8 cellular contexts compared by ENCODE assay signal in the genomic region with DNA sequence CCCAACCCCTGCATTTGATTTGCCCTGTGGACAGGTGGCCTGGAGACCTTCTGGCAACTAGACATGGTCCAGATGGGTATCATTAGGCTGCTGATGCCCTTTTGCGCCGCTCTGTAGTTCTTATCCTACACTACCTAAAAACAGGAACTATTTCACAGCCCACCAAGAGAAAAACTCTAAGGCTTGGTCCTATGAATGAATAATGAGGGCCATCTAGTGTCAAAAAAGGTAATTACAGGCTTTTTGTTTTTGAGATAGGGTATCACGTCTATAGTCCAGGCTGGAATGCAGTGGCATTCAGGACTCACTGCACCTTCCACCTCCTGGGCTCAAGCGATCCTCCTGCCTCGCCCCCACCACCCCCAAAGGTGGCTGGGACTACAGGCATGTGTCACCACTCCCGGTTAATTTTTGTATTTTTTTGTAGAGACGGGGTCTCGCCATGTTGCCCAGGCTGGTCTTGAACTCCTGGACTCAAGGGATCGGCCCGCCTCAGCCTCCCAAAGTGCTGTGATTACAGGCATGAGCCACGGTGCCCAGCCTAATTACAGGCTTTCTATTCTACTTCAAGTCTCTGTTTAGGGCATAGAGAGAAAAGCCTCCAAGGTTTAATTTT. TPM values are rescaled to one million over a fixed set of nuclear protein-coding genes. Genes with fewer than 3 reads are reported as not detected.
DNase-seq lines count a peak whose midpoint lies in the region; ATAC-seq, FAIRE-seq and TF ChIP-seq lines count a peak whose summit lies in the region.

No MANE protein-coding gene starts in this region.

- H3K36me3 ChIP-seq in NT2/D1 (ENCODE audit: insufficient read depth, insufficient read length, low read length) (peaks cover 78% of the 10 kb centered on the region), breast epithelium (no peaks in the 10 kb centered on the region), thyroid gland (peaks cover 36 to 49% of the 10 kb centered on the region in 2 donors)

- H3K27ac ChIP-seq in breast epithelium: no peak overlapping the region
- no peak overlapping the region for H3K27ac ChIP-seq in thyroid gland

- peak; percentile 23 for FAIRE-seq in HTR-8/SVneo (lab: Jason Lieb, UNC)

- WGBS in thyroid gland, 2 donors: 66 to 67% methylated on average over 11 of the region's 11 CpGs

- TF ChIP-seq POLR2A in breast epithelium (IDR thresholded peaks at IDR 0.05) (no peak), thyroid gland (IDR thresholded peaks at IDR 0.05) (no peak)

- POLR2A ChIA-PET in activated CD4-positive, alpha-beta T cell treated with anti-CD3 and anti-CD28 coated beads for 36 hours (lab: Charles Lee): interaction anchor here (0.7 kb wide), 1 partner anchor 122 kb away, joined by 3 read pairs; no protein-coding TSS in a partner anchor

- TF ChIP-seq CTCF in breast epithelium (IDR thresholded peaks at IDR 0.05) (peak; percentile 43 to 63 (median 59)), thyroid gland (IDR thresholded peaks at IDR 0.05) (peak; percentile 40 to 71 (median 56))

- no peaks in the 10 kb centered on the region for H3K27me3 ChIP-seq in NT2/D1 (ENCODE audit: insufficient read depth, insufficient read length)
- H3K27me3 ChIP-seq in breast epithelium: no peaks in the 10 kb centered on the region
- no peaks in the 10 kb centered on the region for H3K27me3 ChIP-seq in thyroid gland

- no peaks in the 10 kb centered on the region for H3K9me3 ChIP-seq in NT2/D1 (ENCODE audit: insufficient read depth, low read length)
- no peaks in the 10 kb centered on the region for H3K9me3 ChIP-seq in breast epithelium
- no peaks in the 10 kb centered on the region for H3K9me3 ChIP-seq in thyroid gland

- DNase-seq in activated CD4-positive, alpha-beta T cell treated with anti-CD3 and anti-CD28 coated beads for 36 hours: no peak
- no peak for DNase-seq in activated CD4-positive, alpha-beta T cell treated with anti-CD3 and anti-CD28 coated beads for 1 hour
- DNase-seq in HTR-8/SVneo (ENCODE audit: insufficient read length, low spot score): peak; percentile 82
- DNase-seq in NT2/D1 (ENCODE audit: low read depth, low spot score): peak; percentile 33
- DNase-seq in breast epithelium (ENCODE audit: low spot score in 2 of 2): no peak
- DNase-seq in kidney glomerular epithelial cell (lab: John Stamatoyannopoulos, UW): peak; percentile 65
- DNase-seq in thyroid gland: no peak
- DNase-seq in activated gamma-delta T cell (lab: John Stamatoyannopoulos, UW): no peak

- peak; percentile 64 for ATAC-seq in activated CD4-positive, alpha-beta T cell treated with anti-CD3 and anti-CD28 coated beads for 36 hours

- H3K4me3 Mint-ChIP-seq in activated CD4-positive, alpha-beta T cell treated with anti-CD3 and anti-CD28 coated beads for 36 hours: no peak overlapping the region

- H3K9me3 Mint-ChIP-seq in activated CD4-positive, alpha-beta T cell treated with anti-CD3 and anti-CD28 coated beads for 36 hours (ENCODE audit: low read depth): no peaks in the 10 kb centered on the region

- H3K4me3 ChIP-seq in NT2/D1 (ENCODE audit: insufficient read length, low read depth): no peak overlapping the region
- no peak overlapping the region for H3K4me3 ChIP-seq in breast epithelium
- H3K4me3 ChIP-seq in thyroid gland (replicated peaks in 1 of 3): no peak overlapping the region

- peaks cover 22% of the 10 kb centered on the region for H3K4me1 Mint-ChIP-seq in activated CD4-positive, alpha-beta T cell treated with anti-CD3 and anti-CD28 coated beads for 36 hours

- no peak overlapping the region for H3K27ac Mint-ChIP-seq in activated CD4-positive, alpha-beta T cell treated with anti-CD3 and anti-CD28 coated beads for 36 hours

- no peak overlapping the region for H3K9ac ChIP-seq in NT2/D1 (ENCODE audit: insufficient read length, low read depth)

- intact Hi-C loops in activated CD4-positive, alpha-beta T cell treated with anti-CD3 and anti-CD28 coated beads for 36 hours (cut with DNase I, micrococcal nuclease): loop anchor here (1.0 kb wide), 4 partner anchors 26 to 121 kb away; a partner anchor contains a TSS
- intact Hi-C loops in breast epithelium (cut with DNase I; ENCODE audit: low total_unique reads) (no loop called here), thyroid gland (cut with DNase I) (loop anchor here (5.0 kb wide), 1 partner anchor 123 kb away; no protein-coding TSS in a partner anchor)

- CTCF ChIA-PET in activated CD4-positive, alpha-beta T cell treated with anti-CD3 and anti-CD28 coated beads for 36 hours (lab: Charles Lee): interaction anchor here (0.5 to 1.4 kb wide), 33 partner anchors 8 to 126 kb away, joined by 3 to 15 read pairs (median 4); a partner anchor contains a TSS

- peaks cover 57% of the 10 kb centered on the region for H3K36me3 Mint-ChIP-seq in activated CD4-positive, alpha-beta T cell treated with anti-CD3 and anti-CD28 coated beads for 36 hours (ENCODE audit: low read depth)

- H3K4me1 ChIP-seq in NT2/D1 (ENCODE audit: insufficient read depth, insufficient read length) (no peaks in the 10 kb centered on the region), breast epithelium (no peaks in the 10 kb centered on the region), thyroid gland (no peaks in the 10 kb centered on the region)

- H3K27me3 Mint-ChIP-seq in activated CD4-positive, alpha-beta T cell treated with anti-CD3 and anti-CD28 coated beads for 36 hours: no peaks in the 10 kb centered on the region

RNA-seq across cellular contexts. Expression of a gene that starts 20.9 kb away (rescaled TPM):
- 10 to 100 TPM; 20.9 to 21.3 TPM for total RNA-seq in activated CD4-positive, alpha-beta T cell treated with anti-CD3 and anti-CD28 coated beads for 36 hours
- total RNA-seq in breast epithelium (10 to 100 TPM in 2 of 3 donors, 1 to 10 TPM in 1; 8.8 to 23.0 (median 16.7) TPM), thyroid gland (10 to 100 TPM; 13.2 to 18.3 (median 17.5) TPM)

RNA-seq across cellular contexts. Expression of a gene that starts 26.1 kb away (rescaled TPM):
- total RNA-seq in activated CD4-positive, alpha-beta T cell treated with anti-CD3 and anti-CD28 coated beads for 36 hours: 100 to 1,000 TPM; 173 to 241 TPM
- total RNA-seq in breast epithelium (10 to 100 TPM; 29.9 to 61.0 (median 37.1) TPM), thyroid gland (10 to 100 TPM; 23.9 to 41.8 (median 32.7) TPM)

RNA-seq across cellular contexts. Expression of a gene that starts 38.0 kb away (rescaled TPM):
- total RNA-seq in activated CD4-positive, alpha-beta T cell treated with anti-CD3 and anti-CD28 coated beads for 36 hours: 10 to 100 TPM in 1 of 2 experiments, 1 to 10 TPM in 1; 9.7 to 14.8 TPM
- total RNA-seq in breast epithelium (100 to 1,000 TPM in 2 of 3 donors, 10 to 100 TPM in 1; 55.4 to 264 (median 146) TPM), thyroid gland (100 to 1,000 TPM; 260 to 354 (median 284) TPM)

Comparison
In these comparisons a context has a peak if more than half of its experiments do, and no peak if none do; other contexts are left out.
1. DNase-seq: peak in HTR-8/SVneo (single experiment), NT2/D1 (single experiment) and kidney glomerular epithelial cell (single experiment); none in activated CD4-positive, alpha-beta T cell treated with anti-CD3 and anti-CD28 coated beads for 36 hours (single experiment), activated CD4-positive, alpha-beta T cell treated with anti-CD3 and anti-CD28 coated beads for 1 hour (single experiment), breast epithelium (0 of 2), thyroid gland (0 of 2) and activated gamma-delta T cell (single experiment).